ENCODE assay signal across 21 cellular contexts in genomic region chr12:14547571-14547970, GRCh38. TPM values are rescaled to one million over a fixed set of nuclear protein-coding genes. Genes with fewer than 3 reads are reported as not detected.
"Had no signal": no experiment of that assay in that cellular context is flagged by ENCODE, and none has a peak within 500 bp of the region (broad histone marks: within the 10 kb centered on the region; RNA-seq: fewer than 3 reads in every experiment).

No MANE protein-coding gene starts in this region.

- H3K4me3 ChIP-seq: SJSA1, SK-N-MC had no signal

- H3K9me3 ChIP-seq: SJSA1 had no signal

- H3K4me1 ChIP-seq: SJSA1 had no signal

- H3K36me3 ChIP-seq: SJSA1 had no signal

- H3K27me3 ChIP-seq: SJSA1 had no signal

- DNase-seq: KBM-7, NCI-H1092, NCI-H1105 treated with DMSO at 0.1 percent for 48 hours, NCI-H1417 treated with DMSO at 0.1 percent for 48 hours, NCI-H146, NCI-H1694 treated with DMSO at 0.1 percent for 48 hours, NCI-H1930, NCI-H2081, NCI-H2107, NCI-H226, NCI-H446, NCI-H510A, NCI-H524 treated with DMSO at 0.1 percent for 48 hours, NCI-H69, NCI-H774, Right ventricle myocardium superior, RPMI8226, SIG-M5 had no signal

- H3K27ac ChIP-seq: SJSA1, SK-N-MC had no signal

RNA-seq across cellular contexts. Expression of gene PLBD1, which starts 20.1 kb away (rescaled TPM):
- total RNA-seq: MCF 10A, SJSA1 had no signal
